In genomic region chr10:65065278-65065677, GRCh38 we compare ENCODE assay signal across 20 cellular contexts.
"Had no signal": no experiment of that assay in that cellular context is flagged by ENCODE, and none has a peak within 500 bp of the region (broad histone marks: within the 10 kb centered on the region; RNA-seq: fewer than 3 reads in every experiment).

No MANE protein-coding gene starts in this region.

- H3K4me2 ChIP-seq: SK-N-SH had no signal

- H3K9me3 ChIP-seq: SK-N-SH had no signal

- ATAC-seq: Panc1 had no signal

- H3K9me2 ChIP-seq: SK-N-SH had no signal

- H3K9ac ChIP-seq: SK-N-SH had no signal

- DNase-seq: IMR-90, Karpas-422, KG1, MM.1S, NCI-H1092 treated with DMSO at 0.1 percent for 48 hours, NCI-H1436, NCI-H187, NCI-H2029, NCI-H2081 treated with DMSO at 0.1 percent for 48 hours, NCI-H2171, NCI-H226, NCI-H446 treated with DMSO at 0.1 percent for 48 hours, NCI-H510A treated with DMSO at 0.1 percent for 48 hours, NCI-H526, NCI-H82, SHP77, SK-N-SH, SW 1271 had no signal

- H3K27ac ChIP-seq: RWPE1 had no signal
